ENCODE assay signal across 8 cellular contexts in the genomic region with DNA sequence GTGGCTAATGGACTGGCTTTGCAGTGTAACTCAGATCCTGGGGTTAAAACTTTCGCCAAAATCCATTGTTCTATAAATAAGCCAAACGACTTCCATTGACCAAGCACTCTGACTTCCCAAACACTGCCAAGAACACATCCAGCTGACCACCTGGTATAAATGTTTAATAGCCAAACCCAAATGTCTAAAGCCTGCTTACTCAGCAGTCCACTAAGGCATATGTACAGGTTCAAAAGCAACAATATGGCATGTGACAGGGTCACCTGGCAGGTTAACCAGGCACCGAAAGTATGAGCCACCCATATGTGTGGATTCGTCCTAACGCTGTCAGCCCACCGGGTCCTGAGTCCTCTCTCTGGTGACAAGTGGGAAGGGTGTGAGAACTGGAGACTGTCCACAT. TPM values are rescaled to one million over a fixed set of nuclear protein-coding genes. Genes with fewer than 3 reads are reported as not detected.
DNase-seq lines count a peak whose midpoint lies in the region; ATAC-seq and TF ChIP-seq lines count a peak whose summit lies in the region.

No MANE protein-coding gene starts in this region.

- no peak overlapping the region for H3K4me3 ChIP-seq in hepatocyte

- peaks cover 66% of the 10 kb centered on the region for H3K4me1 ChIP-seq in hepatocyte (ENCODE audit: insufficient read depth)

- H3K9me3 Mint-ChIP-seq in activated CD4-positive, alpha-beta T cell treated with anti-CD3 and anti-CD28 coated beads, Interleukin-2, amount 10 ng/mL, durations not matched to agents 24 days and 14 days: no peaks in the 10 kb centered on the region
- H3K9me3 Mint-ChIP-seq in activated T-helper 2 cell treated with anti-CD3 and anti-CD28 coated beads, Interferon-gamma antibody, Interleukin-2, Interleukin-4, amounts not matched to agents 10 μg/mL and 5 μg/mL and 100 μg/mL, durations not matched to agents 14 hours and 24 hours and 36 hours: no peaks in the 10 kb centered on the region
- H3K9me3 Mint-ChIP-seq in stimulated activated effector memory CD8-positive, alpha-beta T cell treated with anti-CD3 and anti-CD28 coated beads, Interleukin-12 subunit alpha, Interleukin-12 subunit beta, amount 100 ng/mL, for 72 hours: no peaks in the 10 kb centered on the region
- no peaks in the 10 kb centered on the region for H3K9me3 Mint-ChIP-seq in CD14-positive monocyte

- peaks cover 53% of the 10 kb centered on the region for H3K36me3 Mint-ChIP-seq in activated CD4-positive, alpha-beta T cell treated with anti-CD3 and anti-CD28 coated beads, Interleukin-2, amount 10 ng/mL, durations not matched to agents 24 days and 14 days (ENCODE audit: low read depth)
- peaks cover 52% of the 10 kb centered on the region for H3K36me3 Mint-ChIP-seq in activated T-helper 2 cell treated with anti-CD3 and anti-CD28 coated beads, Interferon-gamma antibody, Interleukin-2, Interleukin-4, amounts not matched to agents 10 μg/mL and 5 μg/mL and 100 μg/mL, durations not matched to agents 14 hours and 24 hours and 36 hours (ENCODE audit: low read depth)
- peaks cover 69% of the 10 kb centered on the region for H3K36me3 Mint-ChIP-seq in stimulated activated effector memory CD8-positive, alpha-beta T cell treated with anti-CD3 and anti-CD28 coated beads, Interleukin-12 subunit alpha, Interleukin-12 subunit beta, amount 100 ng/mL, for 72 hours
- peaks cover 56 to 64% of the 10 kb centered on the region in 2 donors for H3K36me3 Mint-ChIP-seq in CD14-positive monocyte

- in situ Hi-C loops in GM13976 (cut with MboI; ENCODE audit: low sequenced_read_pairs, unreplicated experiment): no loop called here

- peak overlapping the region; percentile 88 for H3K4me3 Mint-ChIP-seq in activated CD4-positive, alpha-beta T cell treated with anti-CD3 and anti-CD28 coated beads, Interleukin-2, amount 10 ng/mL, durations not matched to agents 24 days and 14 days
- peak overlapping the region; percentile 90 for H3K4me3 Mint-ChIP-seq in activated T-helper 2 cell treated with anti-CD3 and anti-CD28 coated beads, Interferon-gamma antibody, Interleukin-2, Interleukin-4, amounts not matched to agents 10 μg/mL and 5 μg/mL and 100 μg/mL, durations not matched to agents 14 hours and 24 hours and 36 hours (ENCODE audit: low read depth)
- H3K4me3 Mint-ChIP-seq in stimulated activated effector memory CD8-positive, alpha-beta T cell treated with anti-CD3 and anti-CD28 coated beads, Interleukin-12 subunit alpha, Interleukin-12 subunit beta, amount 100 ng/mL, for 72 hours: peak overlapping the region; percentile 84
- H3K4me3 Mint-ChIP-seq in CD14-positive monocyte: peak overlapping the region in 1 of 2 donors; percentile 98

- H3K27ac Mint-ChIP-seq in activated CD4-positive, alpha-beta T cell treated with anti-CD3 and anti-CD28 coated beads, Interleukin-2, amount 10 ng/mL, durations not matched to agents 24 days and 14 days: no peak overlapping the region
- no peak overlapping the region for H3K27ac Mint-ChIP-seq in activated T-helper 2 cell treated with anti-CD3 and anti-CD28 coated beads, Interferon-gamma antibody, Interleukin-2, Interleukin-4, amounts not matched to agents 10 μg/mL and 5 μg/mL and 100 μg/mL, durations not matched to agents 14 hours and 24 hours and 36 hours
- no peak overlapping the region for H3K27ac Mint-ChIP-seq in stimulated activated effector memory CD8-positive, alpha-beta T cell treated with anti-CD3 and anti-CD28 coated beads, Interleukin-12 subunit alpha, Interleukin-12 subunit beta, amount 100 ng/mL, for 72 hours
- H3K27ac Mint-ChIP-seq in CD14-positive monocyte: peak overlapping the region in 2 of 7 donors; percentile 93

- WGBS in hepatocyte (ENCODE audit: low lambda C conversion rate, missing lambda C conversion rate): 92% methylated on average over 6 of the region's 6 CpGs

- H3K27ac ChIP-seq in hepatocyte: peak overlapping the region; percentile 100

- H3K27me3 ChIP-seq in hepatocyte: no peaks in the 10 kb centered on the region

- DNase-seq in activated CD4-positive, alpha-beta T cell treated with anti-CD3 and anti-CD28 coated beads, Interleukin-2, amount 10 ng/mL, durations not matched to agents 24 days and 14 days: no peak
- DNase-seq in activated CD4-positive, alpha-beta T cell treated with anti-CD3 and anti-CD28 coated beads for 1 hour: no peak
- DNase-seq in activated T-helper 2 cell treated with anti-CD3 and anti-CD28 coated beads, Interferon-gamma antibody, Interleukin-2, Interleukin-4, amounts not matched to agents 10 μg/mL and 5 μg/mL and 100 μg/mL, durations not matched to agents 14 hours and 24 hours and 36 hours (ENCODE audit: low spot score): no peak
- no peak for DNase-seq in hepatocyte (ENCODE audit: low spot score)
- DNase-seq in stimulated activated effector memory CD8-positive, alpha-beta T cell treated with anti-CD3 and anti-CD28 coated beads, Interleukin-12 subunit alpha, Interleukin-12 subunit beta, amount 100 ng/mL, for 72 hours (ENCODE audit: low spot score in 2 of 2): no peak
- DNase-seq in GM13976 (ENCODE audit: low spot score): no peak
- no peak for DNase-seq in RKO (ENCODE audit: low spot score)
- no peak for DNase-seq in CD14-positive monocyte (ENCODE audit: low spot score)

- H2AFZ ChIP-seq in hepatocyte: no peak overlapping the region

- peaks cover 63% of the 10 kb centered on the region for H4K20me1 ChIP-seq in hepatocyte (ENCODE audit: insufficient read depth, poor library complexity, severe bottlenecking)

- H3K4me2 ChIP-seq in hepatocyte: peak overlapping the region; percentile 99

- H3K9me2 ChIP-seq in hepatocyte (replicated peaks; ENCODE audit: insufficient read depth): no peaks in the 10 kb centered on the region

- TF ChIP-seq CTCF in hepatocyte (IDR thresholded peaks at IDR 0.05; ENCODE audit: poor library complexity) (no peak), GM13976 (IDR thresholded peaks at IDR 0.05; ENCODE audit: borderline replicate concordance, control extremely low read depth, extremely low read depth, insufficient read depth, missing control alignments) (no peak), CD14-positive monocyte (IDR thresholded peaks at IDR 0.05) (no peak)

- H3K4me1 Mint-ChIP-seq in activated CD4-positive, alpha-beta T cell treated with anti-CD3 and anti-CD28 coated beads, Interleukin-2, amount 10 ng/mL, durations not matched to agents 24 days and 14 days: peaks cover 50% of the 10 kb centered on the region
- peaks cover 40% of the 10 kb centered on the region for H3K4me1 Mint-ChIP-seq in activated T-helper 2 cell treated with anti-CD3 and anti-CD28 coated beads, Interferon-gamma antibody, Interleukin-2, Interleukin-4, amounts not matched to agents 10 μg/mL and 5 μg/mL and 100 μg/mL, durations not matched to agents 14 hours and 24 hours and 36 hours (ENCODE audit: low read depth)
- H3K4me1 Mint-ChIP-seq in stimulated activated effector memory CD8-positive, alpha-beta T cell treated with anti-CD3 and anti-CD28 coated beads, Interleukin-12 subunit alpha, Interleukin-12 subunit beta, amount 100 ng/mL, for 72 hours: peaks cover 70% of the 10 kb centered on the region
- H3K4me1 Mint-ChIP-seq in CD14-positive monocyte: peaks cover 74% of the 10 kb centered on the region

- ATAC-seq in stimulated activated effector memory CD8-positive, alpha-beta T cell treated with anti-CD3 and anti-CD28 coated beads, Interleukin-12 subunit alpha, Interleukin-12 subunit beta, amount 100 ng/mL, for 72 hours: no peak

- no peaks in the 10 kb centered on the region for H3K9me3 ChIP-seq in hepatocyte (ENCODE audit: low read depth)

- no peaks in the 10 kb centered on the region for H3K27me3 Mint-ChIP-seq in activated CD4-positive, alpha-beta T cell treated with anti-CD3 and anti-CD28 coated beads, Interleukin-2, amount 10 ng/mL, durations not matched to agents 24 days and 14 days
- no peaks in the 10 kb centered on the region for H3K27me3 Mint-ChIP-seq in activated T-helper 2 cell treated with anti-CD3 and anti-CD28 coated beads, Interferon-gamma antibody, Interleukin-2, Interleukin-4, amounts not matched to agents 10 μg/mL and 5 μg/mL and 100 μg/mL, durations not matched to agents 14 hours and 24 hours and 36 hours (ENCODE audit: low read depth)
- peaks cover 0 to 3% (median 0%) of the 10 kb centered on the region in 3 donors for H3K27me3 Mint-ChIP-seq in CD14-positive monocyte (ENCODE audit: low read depth in 3 of 3)

- peaks cover 74% of the 10 kb centered on the region for H3K79me2 ChIP-seq in hepatocyte

- H3K36me3 ChIP-seq in hepatocyte (replicated peaks; ENCODE audit: insufficient read depth, low read depth): no peaks in the 10 kb centered on the region

- intact Hi-C loops in activated CD4-positive, alpha-beta T cell treated with anti-CD3 and anti-CD28 coated beads, Interleukin-2, amount 10 ng/mL, durations not matched to agents 24 days and 14 days (cut with micrococcal nuclease): loop anchor here (5.0 kb wide), 1 partner anchor 34 kb away; no protein-coding TSS in a partner anchor
- intact Hi-C loops in activated T-helper 2 cell treated with anti-CD3 and anti-CD28 coated beads, Interferon-gamma antibody, Interleukin-2, Interleukin-4, amounts not matched to agents 10 μg/mL and 5 μg/mL and 100 μg/mL, durations not matched to agents 14 hours and 24 hours and 36 hours (cut with micrococcal nuclease): no loop called here
- intact Hi-C loops in CD14-positive monocyte (cut with micrococcal nuclease): no loop called here

RNA-seq across cellular contexts. Expression of gene CSNK1D, which starts 2.1 kb away (rescaled TPM):
- 137 and 146 TPM in 2 replicates for total RNA-seq in activated CD4-positive, alpha-beta T cell treated with anti-CD3 and anti-CD28 coated beads, Interleukin-2, amount 10 ng/mL, durations not matched to agents 24 days and 14 days
- total RNA-seq in activated T-helper 2 cell treated with anti-CD3 and anti-CD28 coated beads, Interferon-gamma antibody, Interleukin-2, Interleukin-4, amounts not matched to agents 10 μg/mL and 5 μg/mL and 100 μg/mL, durations not matched to agents 14 hours and 24 hours and 36 hours: 139 and 151 TPM in 2 replicates
- 55.7 and 72.5 TPM in 2 replicates for total RNA-seq in hepatocyte
- 152 and 193 TPM in 2 replicates for polyA plus RNA-seq in hepatocyte
- polyA plus RNA-seq in CD14-positive monocyte: 10 to 100 TPM; 47.0 to 60.9 TPM

RNA-seq across cellular contexts. Expression of gene SLC16A3, which starts 42.6 kb away (rescaled TPM):
- total RNA-seq in activated CD4-positive, alpha-beta T cell treated with anti-CD3 and anti-CD28 coated beads, Interleukin-2, amount 10 ng/mL, durations not matched to agents 24 days and 14 days: 162 and 171 TPM in 2 replicates
- total RNA-seq in activated T-helper 2 cell treated with anti-CD3 and anti-CD28 coated beads, Interferon-gamma antibody, Interleukin-2, Interleukin-4, amounts not matched to agents 10 μg/mL and 5 μg/mL and 100 μg/mL, durations not matched to agents 14 hours and 24 hours and 36 hours: 187 and 200 TPM in 2 replicates
- total RNA-seq in hepatocyte: 240 and 290 TPM in 2 replicates
- 114 and 125 TPM in 2 replicates for polyA plus RNA-seq in hepatocyte
- 10 to 100 TPM; 26.3 to 35.3 TPM for polyA plus RNA-seq in CD14-positive monocyte

RNA-seq across cellular contexts. Expression of gene CD7, which starts 46.0 kb away (rescaled TPM):
- 413 and 415 TPM in 2 replicates for total RNA-seq in activated CD4-positive, alpha-beta T cell treated with anti-CD3 and anti-CD28 coated beads, Interleukin-2, amount 10 ng/mL, durations not matched to agents 24 days and 14 days
- 345 and 351 TPM in 2 replicates for total RNA-seq in activated T-helper 2 cell treated with anti-CD3 and anti-CD28 coated beads, Interferon-gamma antibody, Interleukin-2, Interleukin-4, amounts not matched to agents 10 μg/mL and 5 μg/mL and 100 μg/mL, durations not matched to agents 14 hours and 24 hours and 36 hours
- total RNA-seq in hepatocyte: 0.64 and 1.8 TPM in 2 replicates
- polyA plus RNA-seq in hepatocyte (7.0 and 7.8 TPM in 2 replicates), CD14-positive monocyte (under 1 TPM; 0.38 to 0.42 TPM)

RNA-seq across cellular contexts. Expression of gene CCDC57, which starts 58.8 kb away (rescaled TPM):
- total RNA-seq in activated CD4-positive, alpha-beta T cell treated with anti-CD3 and anti-CD28 coated beads, Interleukin-2, amount 10 ng/mL, durations not matched to agents 24 days and 14 days: 56.0 and 58.4 TPM in 2 replicates
- 51.7 and 53.1 TPM in 2 replicates for total RNA-seq in activated T-helper 2 cell treated with anti-CD3 and anti-CD28 coated beads, Interferon-gamma antibody, Interleukin-2, Interleukin-4, amounts not matched to agents 10 μg/mL and 5 μg/mL and 100 μg/mL, durations not matched to agents 14 hours and 24 hours and 36 hours
- 10.0 and 15.7 TPM in 2 replicates for total RNA-seq in hepatocyte
- polyA plus RNA-seq in hepatocyte (29.8 and 49.5 TPM in 2 replicates), CD14-positive monocyte (10 to 100 TPM; 17.1 to 20.1 TPM)

Comparison
In these comparisons a context has a peak if more than half of its experiments do, and no peak if none do; other contexts are left out.
1. RNA of gene CD7, which starts 46.0 kb away (total RNA-seq): 413 to 415 TPM in activated CD4-positive, alpha-beta T cell treated with anti-CD3 and anti-CD28 coated beads, Interleukin-2, amount 10 ng/mL, durations not matched to agents 24 days and 14 days and 345 to 351 TPM in activated T-helper 2 cell treated with anti-CD3 and anti-CD28 coated beads, Interferon-gamma antibody, Interleukin-2, Interleukin-4, amounts not matched to agents 10 μg/mL and 5 μg/mL and 100 μg/mL, durations not matched to agents 14 hours and 24 hours and 36 hours; 0.64 to 1.8 TPM in hepatocyte; every median in the first group is over 100 times any median in the second.